In the genomic region with DNA sequence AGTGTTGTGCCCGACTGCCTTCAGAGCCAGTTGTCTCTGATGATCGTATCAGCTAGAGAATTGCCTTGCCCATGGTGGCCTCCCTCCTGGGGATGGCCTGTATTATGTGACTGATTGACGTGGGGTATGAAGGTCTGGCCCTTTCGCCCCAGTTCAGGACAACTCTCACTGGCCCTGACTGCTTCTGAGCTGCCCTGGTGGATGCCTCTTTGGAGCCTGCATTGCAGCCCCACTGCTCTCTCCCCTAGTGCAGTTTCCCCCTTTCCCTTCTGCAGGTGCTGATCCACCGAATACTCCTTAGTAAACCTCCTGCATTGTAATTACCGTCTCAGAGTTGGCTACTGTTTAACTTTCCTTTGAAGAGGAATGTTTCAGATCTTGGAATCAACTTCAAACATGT, we compare ENCODE assay signal across 1 cellular context.
TF ChIP-seq lines count a peak whose summit lies in the region.

No MANE protein-coding gene starts in this region.

TF ChIP-seq in WTC11, 78 proteins besides CTCF, POLR2A, EP300 and RAD21 (continued from another document):
- TF ChIP-seq, protein P1, sequence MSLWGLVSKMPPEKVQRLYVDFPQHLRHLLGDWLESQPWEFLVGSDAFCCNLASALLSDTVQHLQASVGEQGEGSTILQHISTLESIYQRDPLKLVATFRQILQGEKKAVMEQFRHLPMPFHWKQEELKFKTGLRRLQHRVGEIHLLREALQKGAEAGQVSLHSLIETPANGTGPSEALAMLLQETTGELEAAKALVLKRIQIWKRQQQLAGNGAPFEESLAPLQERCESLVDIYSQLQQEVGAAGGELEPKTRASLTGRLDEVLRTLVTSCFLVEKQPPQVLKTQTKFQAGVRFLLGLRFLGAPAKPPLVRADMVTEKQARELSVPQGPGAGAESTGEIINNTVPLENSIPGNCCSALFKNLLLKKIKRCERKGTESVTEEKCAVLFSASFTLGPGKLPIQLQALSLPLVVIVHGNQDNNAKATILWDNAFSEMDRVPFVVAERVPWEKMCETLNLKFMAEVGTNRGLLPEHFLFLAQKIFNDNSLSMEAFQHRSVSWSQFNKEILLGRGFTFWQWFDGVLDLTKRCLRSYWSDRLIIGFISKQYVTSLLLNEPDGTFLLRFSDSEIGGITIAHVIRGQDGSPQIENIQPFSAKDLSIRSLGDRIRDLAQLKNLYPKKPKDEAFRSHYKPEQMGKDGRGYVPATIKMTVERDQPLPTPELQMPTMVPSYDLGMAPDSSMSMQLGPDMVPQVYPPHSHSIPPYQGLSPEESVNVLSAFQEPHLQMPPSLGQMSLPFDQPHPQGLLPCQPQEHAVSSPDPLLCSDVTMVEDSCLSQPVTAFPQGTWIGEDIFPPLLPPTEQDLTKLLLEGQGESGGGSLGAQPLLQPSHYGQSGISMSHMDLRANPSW (CRISPR knock-in tag; conservative IDR thresholded peaks at IDR 0.05; ENCODE audit: low read depth) = no peak
- TF ChIP-seq ZNF416 (CRISPR knock-in tag; IDR thresholded peaks at IDR 0.05) = no peak
- TF ChIP-seq, protein P2, sequence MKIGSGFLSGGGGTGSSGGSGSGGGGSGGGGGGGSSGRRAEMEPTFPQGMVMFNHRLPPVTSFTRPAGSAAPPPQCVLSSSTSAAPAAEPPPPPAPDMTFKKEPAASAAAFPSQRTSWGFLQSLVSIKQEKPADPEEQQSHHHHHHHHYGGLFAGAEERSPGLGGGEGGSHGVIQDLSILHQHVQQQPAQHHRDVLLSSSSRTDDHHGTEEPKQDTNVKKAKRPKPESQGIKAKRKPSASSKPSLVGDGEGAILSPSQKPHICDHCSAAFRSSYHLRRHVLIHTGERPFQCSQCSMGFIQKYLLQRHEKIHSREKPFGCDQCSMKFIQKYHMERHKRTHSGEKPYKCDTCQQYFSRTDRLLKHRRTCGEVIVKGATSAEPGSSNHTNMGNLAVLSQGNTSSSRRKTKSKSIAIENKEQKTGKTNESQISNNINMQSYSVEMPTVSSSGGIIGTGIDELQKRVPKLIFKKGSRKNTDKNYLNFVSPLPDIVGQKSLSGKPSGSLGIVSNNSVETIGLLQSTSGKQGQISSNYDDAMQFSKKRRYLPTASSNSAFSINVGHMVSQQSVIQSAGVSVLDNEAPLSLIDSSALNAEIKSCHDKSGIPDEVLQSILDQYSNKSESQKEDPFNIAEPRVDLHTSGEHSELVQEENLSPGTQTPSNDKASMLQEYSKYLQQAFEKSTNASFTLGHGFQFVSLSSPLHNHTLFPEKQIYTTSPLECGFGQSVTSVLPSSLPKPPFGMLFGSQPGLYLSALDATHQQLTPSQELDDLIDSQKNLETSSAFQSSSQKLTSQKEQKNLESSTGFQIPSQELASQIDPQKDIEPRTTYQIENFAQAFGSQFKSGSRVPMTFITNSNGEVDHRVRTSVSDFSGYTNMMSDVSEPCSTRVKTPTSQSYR (CRISPR knock-in tag; IDR thresholded peaks at IDR 0.05) = no peak
- TF ChIP-seq, protein P3, sequence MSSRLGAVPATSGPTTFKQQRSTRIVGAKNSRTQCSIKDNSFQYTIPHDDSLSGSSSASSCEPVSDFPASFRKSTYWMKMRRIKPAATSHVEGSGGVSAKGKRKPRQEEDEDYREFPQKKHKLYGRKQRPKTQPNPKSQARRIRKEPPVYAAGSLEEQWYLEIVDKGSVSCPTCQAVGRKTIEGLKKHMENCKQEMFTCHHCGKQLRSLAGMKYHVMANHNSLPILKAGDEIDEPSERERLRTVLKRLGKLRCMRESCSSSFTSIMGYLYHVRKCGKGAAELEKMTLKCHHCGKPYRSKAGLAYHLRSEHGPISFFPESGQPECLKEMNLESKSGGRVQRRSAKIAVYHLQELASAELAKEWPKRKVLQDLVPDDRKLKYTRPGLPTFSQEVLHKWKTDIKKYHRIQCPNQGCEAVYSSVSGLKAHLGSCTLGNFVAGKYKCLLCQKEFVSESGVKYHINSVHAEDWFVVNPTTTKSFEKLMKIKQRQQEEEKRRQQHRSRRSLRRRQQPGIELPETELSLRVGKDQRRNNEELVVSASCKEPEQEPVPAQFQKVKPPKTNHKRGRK (CRISPR knock-in tag; IDR thresholded peaks at IDR 0.05; ENCODE audit: borderline replicate concordance) = no peak
- TF ChIP-seq FOXP1 (CRISPR knock-in tag; IDR thresholded peaks at IDR 0.05; ENCODE audit: borderline replicate concordance) = no peak
